19 cellular contexts compared by ENCODE assay signal in genomic region chr5:102218159-102218558, GRCh38.
DNase-seq lines count a peak whose midpoint lies in the region; ATAC-seq lines count a peak whose summit lies in the region.
"Had no signal": no experiment of that assay in that cellular context is flagged by ENCODE, and none has a peak within 500 bp of the region (broad histone marks: within the 10 kb centered on the region; RNA-seq: fewer than 3 reads in every experiment).

No MANE protein-coding gene starts in this region.

- intact Hi-C loops in left colon (cut with DNase I, micrococcal nuclease): no loop called here

- peak; percentile 68 for ATAC-seq in GM19463 (IDR thresholded peaks at IDR 0.05; ENCODE audit: unreplicated experiment)
- peak; percentile 56 for ATAC-seq in HG03159 (IDR thresholded peaks at IDR 0.05; ENCODE audit: unreplicated experiment)
- peak; percentile 96 for ATAC-seq in left colon
- ATAC-seq in GM19452 (IDR thresholded peaks at IDR 0.05; ENCODE audit: unreplicated experiment): no peak
- ATAC-seq: body of pancreas, gastrocnemius medialis, natural killer cell had no signal

- DNase-seq in NCI-H345 (lab: John Stamatoyannopoulos, UW) (peak; percentile 14), NCI-H345 treated with DMSO at 0.1 percent for 48 hours (lab: John Stamatoyannopoulos, UW; ENCODE audit: unreplicated experiment) (no peak), left colon (peak in 1 of 2 donors; percentile 28), inferior parietal cortex (ENCODE audit: extremely low spot score) (no peak), iPS-NIHi11 (ENCODE audit: low spot score) (no peak)
- DNase-seq: 8988T; activated CD4-positive, alpha-beta T cell treated with anti-CD3 and anti-CD28 coated beads for 1 hour; activated naive CD4-positive, alpha-beta T cell treated with anti-CD3 and anti-CD28 coated beads, Interleukin-2, amount 50 U/mL, for 16 hours; body of pancreas; C1 segment of cervical spinal cord; DMS79; gastrocnemius medialis; natural killer cell; NCI-H446 treated with DMSO at 0.1 percent for 48 hours; stimulated activated CD4-positive, alpha-beta T cell treated with anti-CD3 and anti-CD28 coated beads, Interleukin-12 subunit alpha, Interleukin-12 subunit beta, amount 100 ng/mL, for 4 hours; stimulated activated naive CD4-positive, alpha-beta T cell treated with Interleukin-2 at 50 U/mL for 16 hours had no signal
